Comparison of ENCODE assay signal across 21 cellular contexts in genomic region chr12:80805106-80805505, GRCh38.
"Had no signal": no experiment of that assay in that cellular context is flagged by ENCODE, and none has a peak within 500 bp of the region (broad histone marks: within the 10 kb centered on the region; RNA-seq: fewer than 3 reads in every experiment).

No MANE protein-coding gene starts in this region.

- H3K36me3 Mint-ChIP-seq: memory B cell, natural killer cell had no signal

- H3K4me3 ChIP-seq: colonic mucosa, left ventricle myocardium inferior, lower lobe of right lung, ovary, right atrium auricular region, sigmoid colon, skin epidermis, testis, tibial nerve, upper lobe of right lung, vagina had no signal

- H3K4me1 Mint-ChIP-seq: endodermal cell, memory B cell, natural killer cell, neural crest cell had no signal

- H3K4me3 Mint-ChIP-seq: endodermal cell; memory B cell; mesothelial cell of epicardium; natural killer cell; neural crest cell; stimulated activated naive CD8-positive, alpha-beta T cell treated with anti-CD3 and anti-CD28 coated beads, Interleukin-15, Interleukin-2, amounts not matched to agents 100 ng/mL and 50 ng/mL, for 24 hours had no signal

- ATAC-seq: left cardiac atrium, lower lobe of right lung, natural killer cell, upper lobe of right lung had no signal

- H3K27ac ChIP-seq: colonic mucosa, left ventricle myocardium inferior, lower lobe of right lung, ovary, right atrium auricular region, sigmoid colon, skin epidermis, testis, tibial nerve, upper lobe of right lung, vagina had no signal

- H3K9me3 ChIP-seq: colonic mucosa, left ventricle myocardium inferior, lower lobe of right lung, ovary, right atrium auricular region, sigmoid colon, testis, tibial nerve, upper lobe of right lung, vagina had no signal

- H3K27ac Mint-ChIP-seq: endodermal cell; memory B cell; mesothelial cell of epicardium; natural killer cell; stimulated activated naive CD8-positive, alpha-beta T cell treated with anti-CD3 and anti-CD28 coated beads, Interleukin-15, Interleukin-2, amounts not matched to agents 100 ng/mL and 50 ng/mL, for 24 hours had no signal

- DNase-seq: colonic mucosa; dermis blood vessel endothelial cell; endodermal cell; kidney; left cardiac atrium; left ventricle myocardium inferior; lower lobe of right lung; natural killer cell; ovary; sigmoid colon; stimulated activated CD4-positive, alpha-beta T cell treated with anti-CD3 and anti-CD28 coated beads, Interleukin-2, amount 100 ng/mL, for 48 hours; testis; upper lobe of right lung had no signal

- H3K27me3 Mint-ChIP-seq: memory B cell; stimulated activated naive CD8-positive, alpha-beta T cell treated with anti-CD3 and anti-CD28 coated beads, Interleukin-15, Interleukin-2, amounts not matched to agents 100 ng/mL and 50 ng/mL, for 24 hours had no signal

- H3K9me3 Mint-ChIP-seq: neural crest cell had no signal

- H3K36me3 ChIP-seq: colonic mucosa, lower lobe of right lung, ovary, sigmoid colon, upper lobe of right lung had no signal

- H3K4me1 ChIP-seq: colonic mucosa, lower lobe of right lung, sigmoid colon, testis, tibial nerve, upper lobe of right lung, vagina had no signal

- H3K27me3 ChIP-seq: colonic mucosa, ovary, right atrium auricular region, sigmoid colon, testis, tibial nerve, upper lobe of right lung, vagina had no signal
